ENCODE assay signal across 17 cellular contexts in genomic region chrX:77085372-77085771, GRCh38.
DNase-seq lines count a peak whose midpoint lies in the region; ATAC-seq, FAIRE-seq and TF ChIP-seq lines count a peak whose summit lies in the region.
"Had no signal": no experiment of that assay in that cellular context is flagged by ENCODE, and none has a peak within 500 bp of the region (broad histone marks: within the 10 kb centered on the region; RNA-seq: fewer than 3 reads in every experiment).

No MANE protein-coding gene starts in this region.

- dilution Hi-C loops in endothelial cell of umbilical vein (cut with MboI; ENCODE audit: extremely low pct_ligation_motif_present, low sequenced_read_pairs) = no loop called here

- intact Hi-C loops in PC-3 (cut with micrococcal nuclease) (no loop called here), endothelial cell of umbilical vein (cut with micrococcal nuclease) (loop anchor here (1.0 to 10.0 kb wide), 2 partner anchors 358 to 1019 kb away; partner anchors contain the start of gene PGK1), colonic mucosa (cut with DNase I) (no loop called here)

- no peak for TF ChIP-seq POLR2A in endothelial cell of umbilical vein (IDR thresholded peaks at IDR 0.05; ENCODE audit: low read depth, low read length)

- no peaks in the 10 kb centered on the region for H3K79me2 ChIP-seq in PC-3 (ENCODE audit: low read length)
- H3K79me2 ChIP-seq in endothelial cell of umbilical vein (ENCODE audit: control insufficient read depth, insufficient read depth, low read length) = no peaks in the 10 kb centered on the region
- H3K79me2 ChIP-seq in osteoblast (ENCODE audit: insufficient read depth, low read length) = no peaks in the 10 kb centered on the region

- H3K27me3 ChIP-seq in PC-3 (ENCODE audit: low read length) = no peaks in the 10 kb centered on the region
- no peaks in the 10 kb centered on the region for H3K27me3 ChIP-seq in endothelial cell of umbilical vein (ENCODE audit: control insufficient read depth in 2 of 2, insufficient read depth in 2 of 2, low read length in 2 of 2)
- no peaks in the 10 kb centered on the region for H3K27me3 ChIP-seq in osteoblast (ENCODE audit: insufficient read depth, low read length)
- H3K27me3 ChIP-seq in colonic mucosa = no peaks in the 10 kb centered on the region

- H3K9me3 ChIP-seq in PC-3 (ENCODE audit: low read length) = no peaks in the 10 kb centered on the region
- no peaks in the 10 kb centered on the region for H3K9me3 ChIP-seq in endothelial cell of umbilical vein (replicated peaks; ENCODE audit: control insufficient read depth, insufficient read depth, low read length)
- no peaks in the 10 kb centered on the region for H3K9me3 ChIP-seq in osteoblast (ENCODE audit: low read depth, low read length)
- H3K9me3 ChIP-seq in colonic mucosa = no peaks in the 10 kb centered on the region

- H3K9me1 ChIP-seq in endothelial cell of umbilical vein (replicated peaks; ENCODE audit: control insufficient read depth, extremely low read depth, insufficient read depth, low read length) = no peaks in the 10 kb centered on the region

- H3K9me2 ChIP-seq in PC-3 (replicated peaks; ENCODE audit: low read length) = no peaks in the 10 kb centered on the region

- peak; percentile 91 for FAIRE-seq in endothelial cell of umbilical vein (lab: Jason Lieb, UNC)
- FAIRE-seq: GM12878, H1, HepG2 had no signal

- ATAC-seq in PC-3 (no peak), GM19463 (IDR thresholded peaks at IDR 0.05; ENCODE audit: unreplicated experiment) (no peak)
- ATAC-seq: CD8-positive, alpha-beta T cell; GM12878; HepG2 had no signal

- CTCF ChIA-PET in PC-3 (lab: Charles Lee) (no interaction called here), endothelial cell of umbilical vein (lab: Charles Lee) (no interaction called here)

- no peaks in the 10 kb centered on the region for H3F3A ChIP-seq in PC-3 (ENCODE audit: low read length, unreplicated experiment)

- H3K9ac ChIP-seq in PC-3 (ENCODE audit: low read length) (no peak overlapping the region), endothelial cell of umbilical vein (replicated peaks; ENCODE audit: extremely low read depth, insufficient read depth, low read length) (no peak overlapping the region), colonic mucosa (ENCODE audit: low read depth in 2 of 2, low read length in 2 of 2) (no peak overlapping the region)
- H3K9ac ChIP-seq: BLaER1 treated with 17β-estradiol and CSF1 and Interleukin-3, amounts not matched to agents 10 nM and 100 nM had no signal

- H4K20me1 ChIP-seq in PC-3 (ENCODE audit: low read length) (no peaks in the 10 kb centered on the region), endothelial cell of umbilical vein (replicated peaks; ENCODE audit: control insufficient read depth, extremely low read depth, insufficient read depth, low read length) (no peaks in the 10 kb centered on the region), osteoblast (ENCODE audit: insufficient read depth, low read length) (no peaks in the 10 kb centered on the region)
- H4K20me1 ChIP-seq: BLaER1 treated with 17β-estradiol and CSF1 and Interleukin-3, amounts not matched to agents 10 nM and 100 nM had no signal

- H3K4me1 ChIP-seq in PC-3 (ENCODE audit: insufficient read depth, low read length) = no peaks in the 10 kb centered on the region
- peaks cover 27% of the 10 kb centered on the region for H3K4me1 ChIP-seq in endothelial cell of umbilical vein (ENCODE audit: control insufficient read depth, extremely low read depth, insufficient read depth, low read length)
- no peaks in the 10 kb centered on the region for H3K4me1 ChIP-seq in osteoblast (ENCODE audit: insufficient read depth, low read length)
- H3K4me1 ChIP-seq in colonic mucosa = no peaks in the 10 kb centered on the region
- H3K4me1 ChIP-seq: BLaER1 treated with 17β-estradiol and CSF1 and Interleukin-3, amounts not matched to agents 10 nM and 100 nM had no signal

- POLR2A ChIA-PET in PC-3 (lab: Charles Lee; ENCODE audit: unreplicated experiment) (no interaction called here), endothelial cell of umbilical vein (lab: Charles Lee) (no interaction called here)

- TF ChIP-seq CTCF in PC-3 (conservative IDR thresholded peaks at IDR 0.05; ENCODE audit: low read depth, low read length) (no peak), endothelial cell of umbilical vein (IDR thresholded peaks at IDR 0.05; ENCODE audit: extremely low read depth in 1 of 2, insufficient read depth in 1 of 2, low read depth in 1 of 2, low read length in 2 of 2) (no peak), osteoblast (IDR thresholded peaks at IDR 0.05; ENCODE audit: extremely low read depth, low read depth, low read length) (no peak), colonic mucosa (IDR thresholded peaks at IDR 0.05) (no peak)

- H2AFZ ChIP-seq in PC-3 (ENCODE audit: low read length) (no peak overlapping the region), endothelial cell of umbilical vein (ENCODE audit: low read depth, low read length) (no peak overlapping the region), osteoblast (ENCODE audit: low read length) (no peak overlapping the region)

- DNase-seq in PC-3 = peak; percentile 6
- DNase-seq in endothelial cell of umbilical vein (ENCODE audit: low read depth, low spot score) = peak; percentile 56
- peak; percentile 5 for DNase-seq in iPS DF 4.7 (ENCODE audit: extremely low read depth, low spot score)
- DNase-seq in osteoblast (ENCODE audit: insufficient read length, low spot score, missing footprints) = peak; percentile 44
- no peak for DNase-seq in GDM1 (lab: John Stamatoyannopoulos, UW)
- no peak for DNase-seq in NCI-H1417 treated with DMSO at 0.1 percent for 48 hours (lab: John Stamatoyannopoulos, UW)
- no peak for DNase-seq in colonic mucosa
- DNase-seq: 8988T; Calu3; CD8-positive, alpha-beta T cell; DMS79 treated with DMSO at 0.1 percent for 48 hours; H9 had no signal

- BruUV-seq in PC-3 (replicated peaks; lab: Mats Ljungman, UMichigan) = no TSS peak
- no TSS peak for BruUV-seq in endothelial cell of umbilical vein (replicated peaks; lab: Mats Ljungman, UMichigan)

- H3K4me2 ChIP-seq in PC-3 (ENCODE audit: low read length) = no peak overlapping the region
- H3K4me2 ChIP-seq in endothelial cell of umbilical vein (ENCODE audit: insufficient read depth, low read length) = peak overlapping the region; percentile 4
- no peak overlapping the region for H3K4me2 ChIP-seq in osteoblast (ENCODE audit: insufficient read depth, low read length)
- H3K4me2 ChIP-seq: BLaER1 treated with 17β-estradiol and CSF1 and Interleukin-3, amounts not matched to agents 10 nM and 100 nM had no signal

- no peak overlapping the region for H3K27ac ChIP-seq in PC-3 (ENCODE audit: low read length)
- peak overlapping the region; percentile 44 for H3K27ac ChIP-seq in endothelial cell of umbilical vein (ENCODE audit: insufficient read depth, low read depth, low read length)
- no peak overlapping the region for H3K27ac ChIP-seq in osteoblast (ENCODE audit: low read depth, low read length)
- H3K27ac ChIP-seq in colonic mucosa = no peak overlapping the region
- H3K27ac ChIP-seq: BLaER1 treated with 17β-estradiol and CSF1 and Interleukin-3, amounts not matched to agents 10 nM and 100 nM had no signal

- H3K36me3 ChIP-seq in PC-3 (ENCODE audit: low read depth, low read length) (no peaks in the 10 kb centered on the region), endothelial cell of umbilical vein (ENCODE audit: control insufficient read depth in 2 of 2, extremely low read depth in 1 of 2, insufficient read depth in 2 of 2, low read length in 2 of 2) (no peaks in the 10 kb centered on the region), osteoblast (ENCODE audit: insufficient read depth, low read length) (no peaks in the 10 kb centered on the region), colonic mucosa (no peaks in the 10 kb centered on the region)
- H3K36me3 ChIP-seq: BLaER1 treated with 17β-estradiol and CSF1 and Interleukin-3, amounts not matched to agents 10 nM and 100 nM had no signal

- H3K4me3 ChIP-seq in PC-3 (ENCODE audit: low read length) (no peak overlapping the region), endothelial cell of umbilical vein (replicated peaks in 1 of 3; ENCODE audit: insufficient read depth in 1 of 3, low read depth in 1 of 3, low read length in 3 of 3) (no peak overlapping the region), osteoblast (ENCODE audit: insufficient read depth, low read length) (no peak overlapping the region), colonic mucosa (no peak overlapping the region)
- H3K4me3 ChIP-seq: BLaER1 treated with 17β-estradiol and CSF1 and Interleukin-3, amounts not matched to agents 10 nM and 100 nM; GM12878 had no signal

TF ChIP-seq in endothelial cell of umbilical vein, 7 proteins besides CTCF, POLR2A, EP300 and RAD21:
- TF ChIP-seq GATA2 (IDR thresholded peaks at IDR 0.05; ENCODE audit: insufficient read depth, insufficient read length, low read depth, low read length) (no peak), JUN (IDR thresholded peaks at IDR 0.05; ENCODE audit: borderline replicate concordance, insufficient read depth, insufficient read length, low read depth) (peak; percentile 35), MAX (IDR thresholded peaks at IDR 0.05; ENCODE audit: insufficient read depth, insufficient read length) (no peak), MYC (IDR thresholded peaks at IDR 0.05; ENCODE audit: low read depth, low read length) (no peak), EZH2 (IDR thresholded peaks at IDR 0.05; ENCODE audit: borderline replicate concordance, low read depth, low read length, severe bottlenecking) (no peak), FOS (IDR thresholded peaks at IDR 0.05; ENCODE audit: borderline replicate concordance, insufficient read depth, low read length) (peak; percentile 8), POLR2AphosphoS5 (IDR thresholded peaks at IDR 0.05; ENCODE audit: insufficient read depth, low read depth, low read length) (peak; percentile 48)

Comparison
In these comparisons a context has a peak if more than half of its experiments do, and no peak if none do; other contexts are left out.
1. DNase-seq: peak in PC-3 (single experiment), endothelial cell of umbilical vein (single experiment), iPS DF 4.7 (single experiment) and osteoblast (single experiment); none in GDM1 (single experiment), NCI-H1417 treated with DMSO at 0.1 percent for 48 hours (single experiment) and colonic mucosa (single experiment).